In the genomic region with DNA sequence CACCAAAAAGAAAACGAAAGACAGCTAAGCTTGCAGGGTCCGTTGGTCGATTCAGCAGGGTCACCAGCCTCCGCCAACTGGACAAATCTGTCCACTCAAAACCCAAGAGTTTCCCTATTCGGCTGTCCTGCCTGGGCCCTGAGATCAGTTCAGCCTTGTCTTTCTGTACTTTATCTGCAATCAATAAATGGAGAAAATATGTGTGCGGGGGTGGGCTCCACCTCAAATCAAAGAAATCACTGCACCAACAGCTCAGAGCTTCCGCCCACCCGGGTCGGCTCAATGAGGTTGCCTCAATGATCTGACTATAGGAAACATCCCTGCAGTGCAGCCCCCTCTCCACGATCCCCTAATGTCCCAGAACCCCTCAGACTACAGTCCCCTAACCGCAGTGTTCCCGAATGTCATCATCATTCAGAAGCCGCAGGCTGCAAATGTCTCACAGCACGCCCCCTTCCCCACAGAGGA, we compare ENCODE assay signal across 1 cellular context.
TF ChIP-seq lines count a peak whose summit lies in the region.

No MANE protein-coding gene starts in this region.

TF ChIP-seq in IMR-90, 13 proteins besides CTCF, POLR2A, EP300 and RAD21 (continued from another document):
- TF ChIP-seq, protein P1, sequence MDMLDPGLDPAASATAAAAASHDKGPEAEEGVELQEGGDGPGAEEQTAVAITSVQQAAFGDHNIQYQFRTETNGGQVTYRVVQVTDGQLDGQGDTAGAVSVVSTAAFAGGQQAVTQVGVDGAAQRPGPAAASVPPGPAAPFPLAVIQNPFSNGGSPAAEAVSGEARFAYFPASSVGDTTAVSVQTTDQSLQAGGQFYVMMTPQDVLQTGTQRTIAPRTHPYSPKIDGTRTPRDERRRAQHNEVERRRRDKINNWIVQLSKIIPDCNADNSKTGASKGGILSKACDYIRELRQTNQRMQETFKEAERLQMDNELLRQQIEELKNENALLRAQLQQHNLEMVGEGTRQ (IDR thresholded peaks at IDR 0.05; ENCODE audit: low read depth, low read length), result no peak
- TF ChIP-seq SMC3 (IDR thresholded peaks at IDR 0.05; ENCODE audit: low read depth, low read length) (no peak), RFX5 (IDR thresholded peaks at IDR 0.05; ENCODE audit: low read depth, low read length) (no peak), ELK1 (IDR thresholded peaks at IDR 0.05; ENCODE audit: borderline replicate concordance, low read depth, low read length) (no peak), NFE2L2 (IDR thresholded peaks at IDR 0.05; ENCODE audit: low read depth, low read length) (no peak), MAZ (IDR thresholded peaks at IDR 0.05; ENCODE audit: borderline replicate concordance, low read depth, low read length) (no peak), CEBPB (IDR thresholded peaks at IDR 0.05; ENCODE audit: low read depth, low read length) (no peak), CHD1 (IDR thresholded peaks at IDR 0.05; ENCODE audit: low read depth, low read length) (no peak), FOS (IDR thresholded peaks at IDR 0.05; ENCODE audit: low read depth, low read length) (no peak)
